ENCODE assay signal across 1 cellular context in the genomic region with DNA sequence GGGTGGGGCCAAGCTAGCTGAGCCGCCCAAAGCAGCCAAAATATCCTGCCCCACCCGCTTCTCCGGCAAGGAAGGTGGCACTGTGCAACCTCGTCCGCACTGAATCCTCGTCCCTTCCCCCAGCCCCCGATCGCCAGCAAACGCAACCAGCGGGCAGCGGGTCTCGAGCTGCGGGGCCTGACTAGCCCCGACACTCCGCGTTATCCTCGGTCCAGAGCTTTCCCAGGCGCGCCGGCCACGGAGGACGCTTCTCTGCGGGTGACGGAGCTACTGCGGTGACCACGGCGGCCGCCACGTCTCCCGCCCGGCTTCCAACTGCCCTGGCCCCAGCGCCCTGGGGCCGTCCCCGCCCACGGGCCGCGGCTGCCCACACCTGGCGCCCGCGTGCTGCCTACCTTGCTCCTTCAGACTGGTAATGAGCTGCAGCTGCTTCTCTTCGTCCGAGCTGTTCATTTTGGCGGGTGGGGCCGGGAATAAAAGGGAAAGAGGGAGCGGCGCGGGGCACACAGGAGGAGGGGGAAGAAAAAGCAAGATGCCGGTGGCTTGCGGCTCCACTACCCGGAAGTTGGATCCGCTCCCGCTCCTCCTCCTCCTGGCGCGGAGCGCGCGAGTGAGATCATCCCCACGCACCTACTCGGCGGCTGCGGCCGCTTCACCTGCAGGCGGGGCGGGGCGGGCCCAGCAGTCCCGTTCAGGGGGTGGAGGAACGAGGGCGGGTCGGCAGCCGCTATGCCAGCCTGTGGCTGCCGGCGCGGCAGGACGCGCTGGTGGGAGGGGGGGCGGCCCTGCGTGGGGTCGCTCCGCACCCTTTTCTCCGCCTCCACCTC.
TF ChIP-seq lines count a peak whose summit lies in the region.

A gene with protein sequence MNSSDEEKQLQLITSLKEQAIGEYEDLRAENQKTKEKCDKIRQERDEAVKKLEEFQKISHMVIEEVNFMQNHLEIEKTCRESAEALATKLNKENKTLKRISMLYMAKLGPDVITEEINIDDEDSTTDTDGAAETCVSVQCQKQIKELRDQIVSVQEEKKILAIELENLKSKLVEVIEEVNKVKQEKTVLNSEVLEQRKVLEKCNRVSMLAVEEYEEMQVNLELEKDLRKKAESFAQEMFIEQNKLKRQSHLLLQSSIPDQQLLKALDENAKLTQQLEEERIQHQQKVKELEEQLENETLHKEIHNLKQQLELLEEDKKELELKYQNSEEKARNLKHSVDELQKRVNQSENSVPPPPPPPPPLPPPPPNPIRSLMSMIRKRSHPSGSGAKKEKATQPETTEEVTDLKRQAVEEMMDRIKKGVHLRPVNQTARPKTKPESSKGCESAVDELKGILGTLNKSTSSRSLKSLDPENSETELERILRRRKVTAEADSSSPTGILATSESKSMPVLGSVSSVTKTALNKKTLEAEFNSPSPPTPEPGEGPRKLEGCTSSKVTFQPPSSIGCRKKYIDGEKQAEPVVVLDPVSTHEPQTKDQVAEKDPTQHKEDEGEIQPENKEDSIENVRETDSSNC (minus strand): TSS at position 561 of the 827 bp plus-strand sequence. CDS start 108 bp downstream, at position 453.

TF ChIP-seq in K562, 482 proteins besides CTCF, POLR2A, EP300 and RAD21 (continued from another document and continues in another):
- TF ChIP-seq ASH1L (IDR thresholded peaks at IDR 0.05; ENCODE audit: borderline replicate concordance, low read depth, partially characterized antibody), result no peak
- TF ChIP-seq ZNF586 (CRISPR knock-in tag; conservative IDR thresholded peaks at IDR 0.05), result no peak
- TF ChIP-seq TCF7L2 (IDR thresholded peaks at IDR 0.05; ENCODE audit: low read depth, low read length), result no peak
- no peak for TF ChIP-seq BRF1 (IDR thresholded peaks at IDR 0.05; ENCODE audit: borderline replicate concordance, extremely low read depth, insufficient read length)
- TF ChIP-seq SMAD2 (IDR thresholded peaks at IDR 0.05; ENCODE audit: low read depth, low read length), result no peak
- no peak for TF ChIP-seq ZNF174 (CRISPR knock-in tag; IDR thresholded peaks at IDR 0.05)
- TF ChIP-seq RBM22 (IDR thresholded peaks at IDR 0.05; ENCODE audit: low read depth, low read length, poor library complexity, severe bottlenecking), result peak; percentile 68
- no peak for TF ChIP-seq BRD9 (IDR thresholded peaks at IDR 0.05; ENCODE audit: low read depth, partially characterized antibody)
- TF ChIP-seq ZNF764 (CRISPR knock-in tag; IDR thresholded peaks at IDR 0.05; ENCODE audit: low read depth), result no peak
- no peak for TF ChIP-seq TGIF2 (CRISPR knock-in tag; IDR thresholded peaks at IDR 0.05)
- no peak for TF ChIP-seq SLC30A9 (CRISPR knock-in tag; IDR thresholded peaks at IDR 0.05)
- TF ChIP-seq, protein P1, sequence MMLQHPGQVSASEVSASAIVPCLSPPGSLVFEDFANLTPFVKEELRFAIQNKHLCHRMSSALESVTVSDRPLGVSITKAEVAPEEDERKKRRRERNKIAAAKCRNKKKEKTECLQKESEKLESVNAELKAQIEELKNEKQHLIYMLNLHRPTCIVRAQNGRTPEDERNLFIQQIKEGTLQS (IDR thresholded peaks at IDR 0.05), result peak; percentile 79
- TF ChIP-seq, protein P1 (CRISPR knock-in tag; conservative IDR thresholded peaks at IDR 0.05), result no peak
- no peak for TF ChIP-seq PYGO2 (tag; IDR thresholded peaks at IDR 0.05)
- no peak for TF ChIP-seq ZNF253 (CRISPR knock-in tag; conservative IDR thresholded peaks at IDR 0.05)
- TF ChIP-seq GTF2A2 (tag; IDR thresholded peaks at IDR 0.05), result no peak
- TF ChIP-seq CXXC5 (CRISPR knock-in tag; IDR thresholded peaks at IDR 0.05), result peak; percentile 73
- TF ChIP-seq STAT5B (CRISPR knock-in tag; IDR thresholded peaks at IDR 0.05), result no peak
- peak; percentile 68; the same call in 1 of the 2 replicates for TF ChIP-seq CREM (IDR thresholded peaks at IDR 0.05; ENCODE audit: low read depth)
- no peak for TF ChIP-seq CHCHD3 (CRISPR knock-in tag; IDR thresholded peaks at IDR 0.05)
- TF ChIP-seq ARID1B (IDR thresholded peaks at IDR 0.05), result 0 out of 2 replicates have a peak, but pooled peaks have one; percentile 0
- TF ChIP-seq ZNF75A (CRISPR knock-in tag; IDR thresholded peaks at IDR 0.05), result no peak
- TF ChIP-seq NRF1 (conservative IDR thresholded peaks at IDR 0.05 in 1 of 2, IDR thresholded peaks at IDR 0.05 in 1 of 2), result peak; percentile 64 to 73
- TF ChIP-seq PML (IDR thresholded peaks at IDR 0.05; ENCODE audit: low read length), result 0 out of 2 replicates have a peak, but pooled peaks have one; percentile 23
- TF ChIP-seq, protein P2, sequence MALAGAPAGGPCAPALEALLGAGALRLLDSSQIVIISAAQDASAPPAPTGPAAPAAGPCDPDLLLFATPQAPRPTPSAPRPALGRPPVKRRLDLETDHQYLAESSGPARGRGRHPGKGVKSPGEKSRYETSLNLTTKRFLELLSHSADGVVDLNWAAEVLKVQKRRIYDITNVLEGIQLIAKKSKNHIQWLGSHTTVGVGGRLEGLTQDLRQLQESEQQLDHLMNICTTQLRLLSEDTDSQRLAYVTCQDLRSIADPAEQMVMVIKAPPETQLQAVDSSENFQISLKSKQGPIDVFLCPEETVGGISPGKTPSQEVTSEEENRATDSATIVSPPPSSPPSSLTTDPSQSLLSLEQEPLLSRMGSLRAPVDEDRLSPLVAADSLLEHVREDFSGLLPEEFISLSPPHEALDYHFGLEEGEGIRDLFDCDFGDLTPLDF (CRISPR knock-in tag; IDR thresholded peaks at IDR 0.05), result no peak
- TF ChIP-seq BHLHE40 (IDR thresholded peaks at IDR 0.05; ENCODE audit: low read length), result peak; percentile 91
- 0 out of 2 replicates have a peak, but pooled peaks have one; percentile 35 for TF ChIP-seq FOXJ2 (tag; IDR thresholded peaks at IDR 0.05)
- TF ChIP-seq, protein P3, sequence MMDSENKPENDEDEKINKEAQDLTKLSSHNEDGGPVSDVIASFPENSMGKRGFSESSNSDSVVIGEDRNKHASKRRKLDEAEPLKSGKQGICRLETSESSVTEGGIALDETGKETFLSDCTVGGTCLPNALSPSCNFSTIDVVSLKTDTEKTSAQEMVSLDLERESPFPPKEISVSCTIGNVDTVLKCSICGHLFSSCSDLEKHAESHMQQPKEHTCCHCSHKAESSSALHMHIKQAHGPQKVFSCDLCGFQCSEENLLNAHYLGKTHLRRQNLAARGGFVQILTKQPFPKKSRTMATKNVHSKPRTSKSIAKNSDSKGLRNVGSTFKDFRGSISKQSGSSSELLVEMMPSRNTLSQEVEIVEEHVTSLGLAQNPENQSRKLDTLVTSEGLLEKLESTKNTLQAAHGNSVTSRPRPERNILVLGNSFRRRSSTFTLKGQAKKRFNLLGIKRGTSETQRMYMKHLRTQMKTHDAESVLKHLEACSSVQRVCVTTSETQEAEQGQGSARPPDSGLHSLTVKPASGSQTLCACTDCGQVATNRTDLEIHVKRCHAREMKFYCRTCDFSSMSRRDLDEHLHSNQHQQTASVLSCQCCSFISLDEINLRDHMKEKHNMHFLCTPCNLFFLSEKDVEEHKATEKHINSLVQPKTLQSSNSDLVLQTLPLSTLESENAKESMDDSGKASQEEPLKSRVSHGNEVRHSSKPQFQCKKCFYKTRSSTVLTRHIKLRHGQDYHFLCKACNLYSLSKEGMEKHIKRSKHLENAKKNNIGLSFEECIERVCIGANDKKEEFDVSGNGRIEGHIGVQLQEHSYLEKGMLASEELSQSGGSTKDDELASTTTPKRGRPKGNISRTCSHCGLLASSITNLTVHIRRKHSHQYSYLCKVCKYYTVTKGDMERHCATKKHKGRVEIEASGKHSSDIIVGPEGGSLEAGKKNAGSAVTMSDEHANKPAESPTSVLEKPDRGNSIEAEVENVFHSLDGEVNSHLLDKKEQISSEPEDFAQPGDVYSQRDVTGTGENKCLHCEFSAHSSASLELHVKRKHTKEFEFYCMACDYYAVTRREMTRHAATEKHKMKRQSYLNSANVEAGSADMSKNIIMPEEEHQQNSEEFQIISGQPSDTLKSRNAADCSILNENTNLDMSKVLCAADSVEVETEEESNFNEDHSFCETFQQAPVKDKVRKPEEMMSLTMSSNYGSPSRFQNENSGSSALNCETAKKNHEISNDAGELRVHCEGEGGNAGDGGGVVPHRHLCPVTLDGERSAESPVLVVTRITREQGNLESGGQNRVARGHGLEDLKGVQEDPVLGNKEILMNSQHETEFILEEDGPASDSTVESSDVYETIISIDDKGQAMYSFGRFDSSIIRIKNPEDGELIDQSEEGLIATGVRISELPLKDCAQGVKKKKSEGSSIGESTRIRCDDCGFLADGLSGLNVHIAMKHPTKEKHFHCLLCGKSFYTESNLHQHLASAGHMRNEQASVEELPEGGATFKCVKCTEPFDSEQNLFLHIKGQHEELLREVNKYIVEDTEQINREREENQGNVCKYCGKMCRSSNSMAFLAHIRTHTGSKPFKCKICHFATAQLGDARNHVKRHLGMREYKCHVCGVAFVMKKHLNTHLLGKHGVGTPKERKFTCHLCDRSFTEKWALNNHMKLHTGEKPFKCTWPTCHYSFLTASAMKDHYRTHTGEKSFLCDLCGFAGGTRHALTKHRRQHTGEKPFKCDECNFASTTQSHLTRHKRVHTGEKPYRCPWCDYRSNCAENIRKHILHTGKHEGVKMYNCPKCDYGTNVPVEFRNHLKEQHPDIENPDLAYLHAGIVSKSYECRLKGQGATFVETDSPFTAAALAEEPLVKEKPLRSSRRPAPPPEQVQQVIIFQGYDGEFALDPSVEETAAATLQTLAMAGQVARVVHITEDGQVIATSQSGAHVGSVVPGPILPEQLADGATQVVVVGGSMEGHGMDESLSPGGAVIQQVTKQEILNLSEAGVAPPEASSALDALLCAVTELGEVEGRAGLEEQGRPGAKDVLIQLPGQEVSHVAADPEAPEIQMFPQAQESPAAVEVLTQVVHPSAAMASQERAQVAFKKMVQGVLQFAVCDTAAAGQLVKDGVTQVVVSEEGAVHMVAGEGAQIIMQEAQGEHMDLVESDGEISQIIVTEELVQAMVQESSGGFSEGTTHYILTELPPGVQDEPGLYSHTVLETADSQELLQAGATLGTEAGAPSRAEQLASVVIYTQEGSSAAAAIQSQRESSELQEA (IDR thresholded peaks at IDR 0.05; ENCODE audit: low read depth), result no peak
- no peak for TF ChIP-seq ZNF384 (IDR thresholded peaks at IDR 0.05; ENCODE audit: low read depth, low read length)
- TF ChIP-seq, protein P4, sequence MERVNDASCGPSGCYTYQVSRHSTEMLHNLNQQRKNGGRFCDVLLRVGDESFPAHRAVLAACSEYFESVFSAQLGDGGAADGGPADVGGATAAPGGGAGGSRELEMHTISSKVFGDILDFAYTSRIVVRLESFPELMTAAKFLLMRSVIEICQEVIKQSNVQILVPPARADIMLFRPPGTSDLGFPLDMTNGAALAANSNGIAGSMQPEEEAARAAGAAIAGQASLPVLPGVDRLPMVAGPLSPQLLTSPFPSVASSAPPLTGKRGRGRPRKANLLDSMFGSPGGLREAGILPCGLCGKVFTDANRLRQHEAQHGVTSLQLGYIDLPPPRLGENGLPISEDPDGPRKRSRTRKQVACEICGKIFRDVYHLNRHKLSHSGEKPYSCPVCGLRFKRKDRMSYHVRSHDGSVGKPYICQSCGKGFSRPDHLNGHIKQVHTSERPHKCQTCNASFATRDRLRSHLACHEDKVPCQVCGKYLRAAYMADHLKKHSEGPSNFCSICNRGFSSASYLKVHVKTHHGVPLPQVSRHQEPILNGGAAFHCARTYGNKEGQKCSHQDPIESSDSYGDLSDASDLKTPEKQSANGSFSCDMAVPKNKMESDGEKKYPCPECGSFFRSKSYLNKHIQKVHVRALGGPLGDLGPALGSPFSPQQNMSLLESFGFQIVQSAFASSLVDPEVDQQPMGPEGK (CRISPR knock-in tag; IDR thresholded peaks at IDR 0.05; ENCODE audit: borderline replicate concordance), result no peak
- TF ChIP-seq, protein P5, sequence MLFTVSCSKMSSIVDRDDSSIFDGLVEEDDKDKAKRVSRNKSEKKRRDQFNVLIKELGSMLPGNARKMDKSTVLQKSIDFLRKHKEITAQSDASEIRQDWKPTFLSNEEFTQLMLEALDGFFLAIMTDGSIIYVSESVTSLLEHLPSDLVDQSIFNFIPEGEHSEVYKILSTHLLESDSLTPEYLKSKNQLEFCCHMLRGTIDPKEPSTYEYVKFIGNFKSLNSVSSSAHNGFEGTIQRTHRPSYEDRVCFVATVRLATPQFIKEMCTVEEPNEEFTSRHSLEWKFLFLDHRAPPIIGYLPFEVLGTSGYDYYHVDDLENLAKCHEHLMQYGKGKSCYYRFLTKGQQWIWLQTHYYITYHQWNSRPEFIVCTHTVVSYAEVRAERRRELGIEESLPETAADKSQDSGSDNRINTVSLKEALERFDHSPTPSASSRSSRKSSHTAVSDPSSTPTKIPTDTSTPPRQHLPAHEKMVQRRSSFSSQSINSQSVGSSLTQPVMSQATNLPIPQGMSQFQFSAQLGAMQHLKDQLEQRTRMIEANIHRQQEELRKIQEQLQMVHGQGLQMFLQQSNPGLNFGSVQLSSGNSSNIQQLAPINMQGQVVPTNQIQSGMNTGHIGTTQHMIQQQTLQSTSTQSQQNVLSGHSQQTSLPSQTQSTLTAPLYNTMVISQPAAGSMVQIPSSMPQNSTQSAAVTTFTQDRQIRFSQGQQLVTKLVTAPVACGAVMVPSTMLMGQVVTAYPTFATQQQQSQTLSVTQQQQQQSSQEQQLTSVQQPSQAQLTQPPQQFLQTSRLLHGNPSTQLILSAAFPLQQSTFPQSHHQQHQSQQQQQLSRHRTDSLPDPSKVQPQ (CRISPR knock-in tag; IDR thresholded peaks at IDR 0.05; ENCODE audit: borderline replicate concordance), result no peak
- TF ChIP-seq CCNT2 (IDR thresholded peaks at IDR 0.05; ENCODE audit: borderline replicate concordance, extremely low read depth, insufficient read length, low read depth, low read length), result peak; percentile 39
- no peak for TF ChIP-seq POLR3G (IDR thresholded peaks at IDR 0.05; ENCODE audit: extremely low read depth, insufficient read length, insufficient replicate concordance)
- TF ChIP-seq, protein P6, sequence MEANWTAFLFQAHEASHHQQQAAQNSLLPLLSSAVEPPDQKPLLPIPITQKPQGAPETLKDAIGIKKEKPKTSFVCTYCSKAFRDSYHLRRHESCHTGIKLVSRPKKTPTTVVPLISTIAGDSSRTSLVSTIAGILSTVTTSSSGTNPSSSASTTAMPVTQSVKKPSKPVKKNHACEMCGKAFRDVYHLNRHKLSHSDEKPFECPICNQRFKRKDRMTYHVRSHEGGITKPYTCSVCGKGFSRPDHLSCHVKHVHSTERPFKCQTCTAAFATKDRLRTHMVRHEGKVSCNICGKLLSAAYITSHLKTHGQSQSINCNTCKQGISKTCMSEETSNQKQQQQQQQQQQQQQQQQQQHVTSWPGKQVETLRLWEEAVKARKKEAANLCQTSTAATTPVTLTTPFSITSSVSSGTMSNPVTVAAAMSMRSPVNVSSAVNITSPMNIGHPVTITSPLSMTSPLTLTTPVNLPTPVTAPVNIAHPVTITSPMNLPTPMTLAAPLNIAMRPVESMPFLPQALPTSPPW (CRISPR knock-in tag; IDR thresholded peaks at IDR 0.05), result peak; percentile 64
- TF ChIP-seq ETV6 (IDR thresholded peaks at IDR 0.05; ENCODE audit: borderline replicate concordance in 1 of 2, low read depth in 2 of 2, low read length in 1 of 2), result no peak
- TF ChIP-seq ETV6 (CRISPR knock-in tag; IDR thresholded peaks at IDR 0.05; ENCODE audit: borderline replicate concordance), result no peak
- no peak for TF ChIP-seq MTF1 (CRISPR knock-in tag; IDR thresholded peaks at IDR 0.05; ENCODE audit: borderline replicate concordance)
- TF ChIP-seq, protein P7, sequence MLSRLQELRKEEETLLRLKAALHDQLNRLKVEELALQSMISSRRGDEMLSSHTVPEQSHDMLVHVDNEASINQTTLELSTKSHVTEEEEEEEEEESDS (CRISPR knock-in tag; IDR thresholded peaks at IDR 0.05), result no peak
- no peak for TF ChIP-seq MTA1 (IDR thresholded peaks at IDR 0.05; ENCODE audit: borderline replicate concordance)
- TF ChIP-seq SUPT5H (IDR thresholded peaks at IDR 0.05), result peak; percentile 74
- no peak for TF ChIP-seq ATF1 (CRISPR knock-in tag; IDR thresholded peaks at IDR 0.05)
- peak; percentile 53 for TF ChIP-seq ATF1 (tag; IDR thresholded peaks at IDR 0.05)
